In the genomic region with DNA sequence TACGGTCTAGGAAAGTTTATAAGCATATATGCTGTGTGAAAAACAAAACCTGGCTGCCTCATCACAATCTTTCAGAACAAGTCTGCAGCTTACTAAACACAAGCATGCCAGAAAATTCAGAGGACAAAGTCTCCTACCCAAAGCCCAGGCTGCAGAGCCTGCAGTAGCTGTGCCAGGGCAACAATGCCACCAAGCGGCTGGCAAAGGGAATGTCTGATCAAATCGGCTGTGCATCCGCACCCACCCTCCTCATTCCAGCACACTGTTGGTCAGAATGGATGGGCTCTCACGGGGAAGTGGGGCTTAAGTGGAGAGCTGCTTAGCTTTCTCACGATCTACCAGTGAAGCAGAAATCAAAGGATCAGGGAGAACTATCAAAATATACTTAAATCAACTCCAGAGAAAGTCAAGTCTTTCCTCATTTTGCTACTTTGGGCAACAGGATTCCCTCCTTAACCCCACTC, we compare ENCODE assay signal across 8 cellular contexts.
DNase-seq lines count a peak whose midpoint lies in the region; ATAC-seq, FAIRE-seq and TF ChIP-seq lines count a peak whose summit lies in the region.

No MANE protein-coding gene starts in this region.

- no peak overlapping the region for H3T11ph ChIP-seq in H9 (ENCODE audit: low read length)

- H3K9ac ChIP-seq in H9 (ENCODE audit: extremely low read depth, insufficient read length, low read length) = no peak overlapping the region
- H3K9ac ChIP-seq in kidney (ENCODE audit: low read length in 2 of 2) = no peak overlapping the region

- H3K27ac ChIP-seq in H9 (ENCODE audit: insufficient read length, low read depth, low read length) (no peak overlapping the region), WERI-Rb-1 (no peak overlapping the region; the same call in 1 of the 2 replicates), kidney (ENCODE audit: low read depth in 2 of 2, low read length in 2 of 2) (no peak overlapping the region)

- no peak overlapping the region for H2BK20ac ChIP-seq in H9 (ENCODE audit: low read depth, low read length, poor library complexity, severe bottlenecking)

- H3K23ac ChIP-seq in H9 (ENCODE audit: insufficient read length, low read depth, low read length) = no peak overlapping the region

- no CpG with 5 or more reads among the region's 6 CpGs for WGBS in H9 (ENCODE audit: extremely low coverage, insufficient read length, low lambda C conversion rate)

- 0 out of 4 replicates have a peak, but pooled peaks cover 3 to 6% of the 10 kb centered on the region in 2 experiments for H3K4me1 Mint-ChIP-seq in H9

- H2BK5ac ChIP-seq in H9 (ENCODE audit: insufficient read length, low read length) = no peak overlapping the region

- no peak overlapping the region for H2BK15ac ChIP-seq in H9 (ENCODE audit: low read depth, low read length)

- peak; percentile 42 for DNase-seq in CMK (ENCODE audit: low read depth)
- DNase-seq in H9 = peak; percentile 83
- peak; percentile 84 for DNase-seq in NCI-H2196 (lab: John Stamatoyannopoulos, UW; ENCODE audit: unreplicated experiment)
- DNase-seq in WERI-Rb-1 = peak; percentile 82
- DNase-seq in cardiac fibroblast (ENCODE audit: low read depth in 2 of 2) = peak; percentile 87 to 89
- peak; percentile 81 for DNase-seq in kidney
- DNase-seq in stimulated activated CD4-positive, alpha-beta T cell treated with anti-CD3 and anti-CD28 coated beads, Interleukin-1b, Interleukin-23, amount 100 ng/mL, for 24 hours (ENCODE audit: low read depth in 4 of 4, low spot score in 1 of 4) = peak; percentile 28 to 44 (median 36)

- H3K4me2 ChIP-seq in H9 (ENCODE audit: insufficient read depth, insufficient read length, low read length) = no peak overlapping the region

- no peak overlapping the region for H2BK12ac ChIP-seq in H9 (ENCODE audit: insufficient read length, low read depth, low read length)

- no peaks in the 10 kb centered on the region for H3K23me2 ChIP-seq in H9 (ENCODE audit: insufficient read length, low read depth, low read length, poor library complexity, severe bottlenecking)

- ATAC-seq in HG03460 (IDR thresholded peaks at IDR 0.05; ENCODE audit: unreplicated experiment) = no peak

- FAIRE-seq in kidney (lab: Jason Lieb, UNC) = peak; percentile 11

- no peaks in the 10 kb centered on the region; a peak in 1 of 5 replicates for H3K9me3 Mint-ChIP-seq in H9

- H3K79me2 ChIP-seq in H9 (ENCODE audit: insufficient read depth, low read length) = no peaks in the 10 kb centered on the region

- H2BK120ac ChIP-seq in H9 (ENCODE audit: low read depth, low read length, poor library complexity, severe bottlenecking) = no peak overlapping the region

- no peak overlapping the region for H3K27ac Mint-ChIP-seq in H9

- H4K20me1 ChIP-seq in H9 (ENCODE audit: control insufficient read depth, insufficient read depth, insufficient read length) = no peaks in the 10 kb centered on the region

- no peak overlapping the region for H3K56ac ChIP-seq in H9 (ENCODE audit: insufficient read length, low read depth, low read length)

- peak; percentile 93 for TF ChIP-seq CTCF in H9 (conservative IDR thresholded peaks at IDR 0.05)
- TF ChIP-seq CTCF in WERI-Rb-1 (IDR thresholded peaks at IDR 0.05; ENCODE audit: low read depth, low read length) = peak; percentile 99
- peak; percentile 93 for TF ChIP-seq CTCF in cardiac fibroblast (IDR thresholded peaks at IDR 0.05; ENCODE audit: low read depth, low read length)
- peak; percentile 79 for TF ChIP-seq CTCF in kidney (IDR thresholded peaks at IDR 0.05; ENCODE audit: borderline replicate concordance, extremely low read depth, insufficient read depth)

- no peaks in the 10 kb centered on the region for H3K27me3 Mint-ChIP-seq in H9 (ENCODE audit: low read depth)

- intact Hi-C loops in kidney (cut with DNase I) = no loop called here

- no peak overlapping the region for H4K91ac ChIP-seq in H9 (ENCODE audit: insufficient read length, low read depth, low read length)

- no peaks in the 10 kb centered on the region for H3K9me3 ChIP-seq in H9 (ENCODE audit: control insufficient read depth, low read depth, low read length)
- H3K9me3 ChIP-seq in WERI-Rb-1 (ENCODE audit: severe bottlenecking) = no peaks in the 10 kb centered on the region
- H3K9me3 ChIP-seq in kidney (ENCODE audit: control insufficient read depth in 1 of 2, low read length in 2 of 2) = no peaks in the 10 kb centered on the region

- no peak overlapping the region for H4K8ac ChIP-seq in H9 (replicated peaks; ENCODE audit: insufficient read length, low read depth, low read length)

- H3K79me1 ChIP-seq in H9 (ENCODE audit: insufficient read depth, low read depth, low read length, poor library complexity, severe bottlenecking) = no peaks in the 10 kb centered on the region

- H3K4me1 ChIP-seq in H9 (ENCODE audit: insufficient read depth, low read length) (no peaks in the 10 kb centered on the region), kidney (ENCODE audit: control insufficient read depth in 1 of 2, insufficient read depth in 1 of 2, low read depth in 1 of 2, low read length in 2 of 2) (peaks cover 0 to 5% of the 10 kb centered on the region in 2 donors)

- no peak overlapping the region for H3K4ac ChIP-seq in H9 (ENCODE audit: low read depth, low read length)

- H3K4me3 ChIP-seq in WERI-Rb-1 (ENCODE audit: low read depth, low read length) (no peak overlapping the region), cardiac fibroblast (replicated peaks in 1 of 2; ENCODE audit: low read depth in 2 of 2, low read length in 2 of 2) (no peak overlapping the region), kidney (ENCODE audit: low read length in 2 of 2) (no peak overlapping the region)

- no peak overlapping the region for H3K14ac ChIP-seq in H9 (ENCODE audit: insufficient read depth, low read length)

- H3K27me3 ChIP-seq in H9 (ENCODE audit: insufficient read depth, low read length) (no peaks in the 10 kb centered on the region), WERI-Rb-1 (ENCODE audit: insufficient read depth, low read depth, severe bottlenecking) (no peaks in the 10 kb centered on the region)

- H3K36me3 Mint-ChIP-seq in H9 (ENCODE audit: insufficient read depth in 1 of 3, low read depth in 3 of 3) = no peaks in the 10 kb centered on the region

- no peak overlapping the region for H3K4me3 Mint-ChIP-seq in H9

- H2AFZ ChIP-seq in H9 (ENCODE audit: low read length) = no peak overlapping the region

- H3K18ac ChIP-seq in H9 (ENCODE audit: insufficient read length, low read depth, low read length) = no peak overlapping the region

- H4K5ac ChIP-seq in H9 (ENCODE audit: insufficient read length, low read depth, low read length) = no peak overlapping the region

- H3K36me3 ChIP-seq in WERI-Rb-1 (peaks cover 54% of the 10 kb centered on the region), kidney (ENCODE audit: control insufficient read depth in 1 of 2, insufficient read depth in 2 of 2, low read length in 2 of 2) (peaks cover 2 to 4% of the 10 kb centered on the region in 2 donors)

- H2AK5ac ChIP-seq in H9 (ENCODE audit: insufficient read length, low read length) = no peak overlapping the region

Comparison
In these comparisons a context has a peak if more than half of its experiments do, and no peak if none do; other contexts are left out.
1. DNase-seq: peak in every context shown above with its lines; median percentile 88 in cardiac fibroblast; 84 in NCI-H2196; 83 in H9; 82 in WERI-Rb-1; 81 in kidney; 42 in CMK; 36 in stimulated activated CD4-positive, alpha-beta T cell treated with anti-CD3 and anti-CD28 coated beads, Interleukin-1b, Interleukin-23, amount 100 ng/mL, for 24 hours.